8 cellular contexts compared by ENCODE assay signal in genomic region chr22:28009272-28009827, GRCh38.
A peak's percentile ranks its signal among the peaks of the same experiment; 100 is the strongest.
DNase-seq lines count a peak whose midpoint lies in the region; ATAC-seq and TF ChIP-seq lines count a peak whose summit lies in the region.

No MANE protein-coding gene starts in this region.

- no peaks in the 10 kb centered on the region for H3K9me3 Mint-ChIP-seq in Caco-2 (ENCODE audit: unreplicated experiment)
- H3K9me3 Mint-ChIP-seq in activated T-cell treated with anti-CD3 and anti-CD28 coated beads, Interleukin-2, amount 50 U/mL, for 4 hours, result no peaks in the 10 kb centered on the region
- H3K9me3 Mint-ChIP-seq in nephron progenitor cell, result no peaks in the 10 kb centered on the region
- no peaks in the 10 kb centered on the region for H3K9me3 Mint-ChIP-seq in stimulated activated naive B cell treated with anti-CD40 and anti-IgM and Interleukin-4, amounts not matched to agents 10 μg/mL and 1 μg/mL and 100 μg/mL, for 72 hours

- TF ChIP-seq CTCF in Caco-2 (IDR thresholded peaks at IDR 0.05; ENCODE audit: insufficient read depth in 1 of 2, low read depth in 1 of 2, low read length in 1 of 2, severe bottlenecking in 1 of 2, unreplicated experiment in 1 of 2) (peak; percentile 90 to 95), OCI-LY7 (conservative IDR thresholded peaks at IDR 0.05; ENCODE audit: low read length) (peak; percentile 99), fibroblast of mammary gland (conservative IDR thresholded peaks at IDR 0.05; ENCODE audit: control insufficient read depth, insufficient read depth, low read depth, low read length) (peak; percentile 94), nephron progenitor cell (IDR thresholded peaks at IDR 0.05) (peak; percentile 96)

- no peak overlapping the region for H2AFZ ChIP-seq in OCI-LY7 (ENCODE audit: low read length)

- H3K9me3 ChIP-seq in Caco-2 (no peaks in the 10 kb centered on the region), OCI-LY7 (ENCODE audit: low read length) (no peaks in the 10 kb centered on the region)

- H3K36me3 ChIP-seq in Caco-2 (ENCODE audit: control insufficient read depth, insufficient read depth, low read length) (no peaks in the 10 kb centered on the region), OCI-LY7 (ENCODE audit: insufficient read depth, low read length) (no peaks in the 10 kb centered on the region)

- H3K27me3 ChIP-seq in Caco-2 (replicated peaks; ENCODE audit: control insufficient read depth, insufficient read depth, low read length), result no peaks in the 10 kb centered on the region

- no peak overlapping the region for H3K4me2 ChIP-seq in OCI-LY7 (ENCODE audit: low read length)

- ATAC-seq in activated T-cell treated with anti-CD3 and anti-CD28 coated beads, Interleukin-2, amount 50 U/mL, for 4 hours, result peak; percentile 88
- peak; percentile 93 to 97 for ATAC-seq in stimulated activated naive B cell treated with anti-CD40 and anti-IgM and Interleukin-4, amounts not matched to agents 10 μg/mL and 1 μg/mL and 100 μg/mL, for 72 hours (replicated peaks)
- ATAC-seq in GM18519 (IDR thresholded peaks at IDR 0.05; ENCODE audit: low FRiP score, unreplicated experiment), result no peak

- CTCF ChIA-PET in Caco-2 (lab: Charles Lee) (interaction anchor here (0.6 to 1.4 kb wide), 2 partner anchors 125 to 199 kb away, joined by 3 to 7 read pairs; no protein-coding TSS in a partner anchor), OCI-LY7 (lab: Charles Lee; ENCODE audit: unreplicated experiment) (interaction anchor here (1.0 kb wide), 1 partner anchor 131 kb away, joined by 3 read pairs; no protein-coding TSS in a partner anchor)

- H3K27me3 Mint-ChIP-seq in Caco-2 (ENCODE audit: insufficient read depth, unreplicated experiment) (no peaks in the 10 kb centered on the region), nephron progenitor cell (ENCODE audit: low read depth, poor library complexity) (no peaks in the 10 kb centered on the region)
- no peaks in the 10 kb centered on the region for H3K27me3 Mint-ChIP-seq in activated T-cell treated with anti-CD3 and anti-CD28 coated beads, Interleukin-2, amount 50 U/mL, for 4 hours (ENCODE audit: low read depth)
- H3K27me3 Mint-ChIP-seq in stimulated activated naive B cell treated with anti-CD40 and anti-IgM and Interleukin-4, amounts not matched to agents 10 μg/mL and 1 μg/mL and 100 μg/mL, for 72 hours, result no peaks in the 10 kb centered on the region

- H3K4me1 ChIP-seq in Caco-2, result peaks cover 11% of the 10 kb centered on the region
- H3K4me1 ChIP-seq in OCI-LY7 (ENCODE audit: insufficient read depth, low read length, poor library complexity, severe bottlenecking), result peaks cover 10% of the 10 kb centered on the region

- H3K36me3 Mint-ChIP-seq in Caco-2 (ENCODE audit: insufficient read depth, unreplicated experiment) (no peaks in the 10 kb centered on the region), nephron progenitor cell (ENCODE audit: low read depth) (no peaks in the 10 kb centered on the region)
- H3K36me3 Mint-ChIP-seq in activated T-cell treated with anti-CD3 and anti-CD28 coated beads, Interleukin-2, amount 50 U/mL, for 4 hours (ENCODE audit: insufficient read depth), result no peaks in the 10 kb centered on the region
- H3K36me3 Mint-ChIP-seq in stimulated activated naive B cell treated with anti-CD40 and anti-IgM and Interleukin-4, amounts not matched to agents 10 μg/mL and 1 μg/mL and 100 μg/mL, for 72 hours, result no peaks in the 10 kb centered on the region

- no TSS peak for BruUV-seq in Caco-2 (replicated peaks; lab: Mats Ljungman, UMichigan)
- no TSS peak for BruUV-seq in OCI-LY7 (replicated peaks; lab: Mats Ljungman, UMichigan)

- H3K27ac Mint-ChIP-seq in Caco-2 (ENCODE audit: unreplicated experiment) (no peak overlapping the region), nephron progenitor cell (no peak overlapping the region)
- H3K27ac Mint-ChIP-seq in stimulated activated naive B cell treated with anti-CD40 and anti-IgM and Interleukin-4, amounts not matched to agents 10 μg/mL and 1 μg/mL and 100 μg/mL, for 72 hours, result no peak overlapping the region

- DNase-seq in Caco-2 (peak; percentile 82 to 84), HK-2 (ENCODE audit: unreplicated experiment) (peak; percentile 75), OCI-LY7 (ENCODE audit: low spot score) (peak; percentile 79), fibroblast of mammary gland (ENCODE audit: low read depth) (peak; percentile 74), nephron progenitor cell (peak; percentile 83)
- peak; percentile 75 for DNase-seq in activated T-cell treated with anti-CD3 and anti-CD28 coated beads, Interleukin-2, amount 50 U/mL, for 4 hours
- DNase-seq in stimulated activated naive B cell treated with anti-CD40 and anti-IgM and Interleukin-4, amounts not matched to agents 10 μg/mL and 1 μg/mL and 100 μg/mL, for 72 hours, result peak; percentile 67

- H3K4me3 ChIP-seq in Caco-2 (ENCODE audit: low read depth, low read length), result no peak overlapping the region
- no peak overlapping the region for H3K4me3 ChIP-seq in OCI-LY7 (ENCODE audit: low read depth, low read length, poor library complexity, severe bottlenecking)
- H3K4me3 ChIP-seq in fibroblast of mammary gland (ENCODE audit: control insufficient read depth, low read depth, low read length), result no peak overlapping the region

- no peaks in the 10 kb centered on the region for H3K9me2 ChIP-seq in OCI-LY7 (ENCODE audit: insufficient read depth, low read length)

- POLR2A ChIA-PET in Caco-2 (lab: Charles Lee), result no interaction called here
- POLR2A ChIA-PET in OCI-LY7 (lab: Charles Lee), result no interaction called here

- H3K27ac ChIP-seq in OCI-LY7 (ENCODE audit: low read depth, low read length, poor library complexity, severe bottlenecking), result no peak overlapping the region

- H3K79me2 ChIP-seq in OCI-LY7 (ENCODE audit: insufficient read depth, low read depth, low read length), result no peaks in the 10 kb centered on the region

- no peaks in the 10 kb centered on the region for H4K20me1 ChIP-seq in OCI-LY7 (ENCODE audit: insufficient read depth, low read length)

- H3K4me1 Mint-ChIP-seq in Caco-2 (ENCODE audit: low read depth, unreplicated experiment), result no peaks in the 10 kb centered on the region
- no peaks in the 10 kb centered on the region for H3K4me1 Mint-ChIP-seq in activated T-cell treated with anti-CD3 and anti-CD28 coated beads, Interleukin-2, amount 50 U/mL, for 4 hours (ENCODE audit: low read depth)
- peaks cover 26% of the 10 kb centered on the region for H3K4me1 Mint-ChIP-seq in nephron progenitor cell
- H3K4me1 Mint-ChIP-seq in stimulated activated naive B cell treated with anti-CD40 and anti-IgM and Interleukin-4, amounts not matched to agents 10 μg/mL and 1 μg/mL and 100 μg/mL, for 72 hours, result no peaks in the 10 kb centered on the region

- H3K4me3 Mint-ChIP-seq in Caco-2 (ENCODE audit: unreplicated experiment) (no peak overlapping the region), nephron progenitor cell (no peak overlapping the region)
- no peak overlapping the region for H3K4me3 Mint-ChIP-seq in activated T-cell treated with anti-CD3 and anti-CD28 coated beads, Interleukin-2, amount 50 U/mL, for 4 hours
- no peak overlapping the region for H3K4me3 Mint-ChIP-seq in stimulated activated naive B cell treated with anti-CD40 and anti-IgM and Interleukin-4, amounts not matched to agents 10 μg/mL and 1 μg/mL and 100 μg/mL, for 72 hours

- intact Hi-C loops in Caco-2 (cut with micrococcal nuclease; ENCODE audit: unreplicated experiment) (loop anchor here (1.0 kb wide), 1 partner anchor 123 kb away; no protein-coding TSS in a partner anchor), OCI-LY7 (cut with micrococcal nuclease; ENCODE audit: unreplicated experiment) (loop anchor here (1.0 to 10.0 kb wide), 4 partner anchors 123 to 1335 kb away; no protein-coding TSS in a partner anchor)
